1 cellular context compared by ENCODE assay signal in the genomic region with DNA sequence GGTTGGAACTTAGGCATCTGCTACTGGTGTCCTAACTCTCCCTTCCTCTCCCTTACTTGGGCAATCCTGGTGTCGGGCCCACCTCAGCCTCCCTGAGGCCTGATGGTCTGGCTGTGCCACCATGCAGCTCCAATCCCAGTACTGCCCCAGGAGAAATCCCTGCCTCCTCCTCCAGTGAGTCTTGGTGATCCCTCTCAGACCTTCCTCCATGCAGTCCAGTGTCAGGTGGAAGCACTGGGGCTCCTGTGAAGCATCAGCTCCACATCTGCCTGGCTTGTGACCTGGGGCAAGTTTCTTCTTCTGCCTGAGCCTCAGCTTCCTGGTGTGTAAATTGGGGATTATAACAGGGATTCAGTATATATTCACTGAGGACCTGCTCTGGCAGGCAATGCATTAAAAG.
TF ChIP-seq lines count a peak whose summit lies in the region.

No MANE protein-coding gene starts in this region.

TF ChIP-seq in HepG2, 621 proteins besides CTCF, POLR2A, EP300 and RAD21:
- TF ChIP-seq, protein P1, sequence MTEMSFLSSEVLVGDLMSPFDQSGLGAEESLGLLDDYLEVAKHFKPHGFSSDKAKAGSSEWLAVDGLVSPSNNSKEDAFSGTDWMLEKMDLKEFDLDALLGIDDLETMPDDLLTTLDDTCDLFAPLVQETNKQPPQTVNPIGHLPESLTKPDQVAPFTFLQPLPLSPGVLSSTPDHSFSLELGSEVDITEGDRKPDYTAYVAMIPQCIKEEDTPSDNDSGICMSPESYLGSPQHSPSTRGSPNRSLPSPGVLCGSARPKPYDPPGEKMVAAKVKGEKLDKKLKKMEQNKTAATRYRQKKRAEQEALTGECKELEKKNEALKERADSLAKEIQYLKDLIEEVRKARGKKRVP (CRISPR knock-in tag; IDR thresholded peaks at IDR 0.05): no peak
- TF ChIP-seq, protein P2, sequence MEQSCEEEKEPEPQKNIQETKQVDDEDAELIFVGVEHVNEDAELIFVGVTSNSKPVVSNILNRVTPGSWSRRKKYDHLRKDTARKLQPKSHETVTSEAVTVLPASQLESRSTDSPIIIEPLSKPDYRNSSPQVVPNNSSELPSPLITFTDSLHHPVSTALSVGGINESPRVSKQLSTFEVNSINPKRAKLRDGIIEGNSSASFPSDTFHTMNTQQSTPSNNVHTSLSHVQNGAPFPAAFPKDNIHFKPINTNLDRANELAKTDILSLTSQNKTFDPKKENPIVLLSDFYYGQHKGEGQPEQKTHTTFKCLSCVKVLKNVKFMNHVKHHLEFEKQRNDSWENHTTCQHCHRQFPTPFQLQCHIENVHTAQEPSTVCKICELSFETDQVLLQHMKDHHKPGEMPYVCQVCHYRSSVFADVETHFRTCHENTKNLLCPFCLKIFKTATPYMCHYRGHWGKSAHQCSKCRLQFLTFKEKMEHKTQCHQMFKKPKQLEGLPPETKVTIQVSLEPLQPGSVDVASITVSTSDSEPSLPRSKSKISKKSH (CRISPR knock-in tag; IDR thresholded peaks at IDR 0.05; ENCODE audit: borderline replicate concordance): no peak
- TF ChIP-seq, protein P3, sequence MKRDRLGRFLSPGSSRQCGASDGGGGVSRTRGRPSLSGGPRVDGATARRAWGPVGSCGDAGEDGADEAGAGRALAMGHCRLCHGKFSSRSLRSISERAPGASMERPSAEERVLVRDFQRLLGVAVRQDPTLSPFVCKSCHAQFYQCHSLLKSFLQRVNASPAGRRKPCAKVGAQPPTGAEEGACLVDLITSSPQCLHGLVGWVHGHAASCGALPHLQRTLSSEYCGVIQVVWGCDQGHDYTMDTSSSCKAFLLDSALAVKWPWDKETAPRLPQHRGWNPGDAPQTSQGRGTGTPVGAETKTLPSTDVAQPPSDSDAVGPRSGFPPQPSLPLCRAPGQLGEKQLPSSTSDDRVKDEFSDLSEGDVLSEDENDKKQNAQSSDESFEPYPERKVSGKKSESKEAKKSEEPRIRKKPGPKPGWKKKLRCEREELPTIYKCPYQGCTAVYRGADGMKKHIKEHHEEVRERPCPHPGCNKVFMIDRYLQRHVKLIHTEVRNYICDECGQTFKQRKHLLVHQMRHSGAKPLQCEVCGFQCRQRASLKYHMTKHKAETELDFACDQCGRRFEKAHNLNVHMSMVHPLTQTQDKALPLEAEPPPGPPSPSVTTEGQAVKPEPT (CRISPR knock-in tag; IDR thresholded peaks at IDR 0.05; ENCODE audit: low read depth): no peak
- no peak for TF ChIP-seq ZNF614 (CRISPR knock-in tag; IDR thresholded peaks at IDR 0.05; ENCODE audit: borderline replicate concordance)
- no peak for TF ChIP-seq SETDB1 (CRISPR knock-in tag; IDR thresholded peaks at IDR 0.05; ENCODE audit: borderline replicate concordance)
- no peak for TF ChIP-seq NCOA1 (CRISPR knock-in tag; IDR thresholded peaks at IDR 0.05)
- TF ChIP-seq, protein P4, sequence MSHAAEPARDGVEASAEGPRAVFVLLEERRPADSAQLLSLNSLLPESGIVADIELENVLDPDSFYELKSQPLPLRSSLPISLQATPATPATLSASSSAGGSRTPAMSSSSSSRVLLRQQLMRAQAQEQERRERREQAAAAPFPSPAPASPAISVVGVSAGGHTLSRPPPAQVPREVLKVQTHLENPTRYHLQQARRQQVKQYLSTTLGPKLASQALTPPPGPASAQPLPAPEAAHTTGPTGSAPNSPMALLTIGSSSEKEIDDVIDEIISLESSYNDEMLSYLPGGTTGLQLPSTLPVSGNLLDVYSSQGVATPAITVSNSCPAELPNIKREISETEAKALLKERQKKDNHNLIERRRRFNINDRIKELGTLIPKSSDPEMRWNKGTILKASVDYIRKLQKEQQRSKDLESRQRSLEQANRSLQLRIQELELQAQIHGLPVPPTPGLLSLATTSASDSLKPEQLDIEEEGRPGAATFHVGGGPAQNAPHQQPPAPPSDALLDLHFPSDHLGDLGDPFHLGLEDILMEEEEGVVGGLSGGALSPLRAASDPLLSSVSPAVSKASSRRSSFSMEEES (CRISPR knock-in tag; IDR thresholded peaks at IDR 0.05): no peak
- TF ChIP-seq ZNF317 (CRISPR knock-in tag; IDR thresholded peaks at IDR 0.05): no peak
